1 cellular context compared by ENCODE assay signal in the genomic region with DNA sequence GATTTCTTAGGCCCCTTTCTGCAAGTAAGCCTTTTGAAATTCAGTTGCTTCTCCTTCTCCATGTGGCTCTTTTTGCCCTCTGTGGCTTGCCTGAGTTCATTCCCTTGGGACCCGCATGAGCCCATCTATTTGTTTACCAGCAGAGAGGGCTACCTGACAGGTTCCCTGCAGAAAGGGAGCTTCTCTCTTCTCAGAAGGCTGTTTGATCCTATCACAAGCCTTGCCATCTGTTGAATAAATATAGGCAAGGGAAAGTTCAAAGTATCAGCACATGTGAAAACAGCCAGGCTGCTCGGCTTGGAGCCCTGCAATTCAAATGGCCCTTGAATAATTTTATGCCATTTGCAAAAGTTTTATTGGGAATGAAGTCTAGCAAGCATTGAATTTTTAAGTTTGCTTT.
TF ChIP-seq lines count a peak whose summit lies in the region.

No MANE protein-coding gene starts in this region.

TF ChIP-seq in HepG2, 621 proteins besides CTCF, POLR2A, EP300 and RAD21 (continued from another document):
- TF ChIP-seq MLXIP (CRISPR knock-in tag; IDR thresholded peaks at IDR 0.05; ENCODE audit: borderline replicate concordance) (no peak), NFE2 (CRISPR knock-in tag; IDR thresholded peaks at IDR 0.05) (no peak), POLR2G (IDR thresholded peaks at IDR 0.05; ENCODE audit: low read depth, low read length) (no peak), HNRNPUL1 (IDR thresholded peaks at IDR 0.05; ENCODE audit: low read depth, low read length) (no peak), CHD4 (IDR thresholded peaks at IDR 0.05; ENCODE audit: borderline replicate concordance, low read length) (no peak), PLSCR1 (CRISPR knock-in tag; IDR thresholded peaks at IDR 0.05; ENCODE audit: borderline replicate concordance) (no peak), ZNF343 (CRISPR knock-in tag; IDR thresholded peaks at IDR 0.05) (no peak)
- TF ChIP-seq, protein P1, sequence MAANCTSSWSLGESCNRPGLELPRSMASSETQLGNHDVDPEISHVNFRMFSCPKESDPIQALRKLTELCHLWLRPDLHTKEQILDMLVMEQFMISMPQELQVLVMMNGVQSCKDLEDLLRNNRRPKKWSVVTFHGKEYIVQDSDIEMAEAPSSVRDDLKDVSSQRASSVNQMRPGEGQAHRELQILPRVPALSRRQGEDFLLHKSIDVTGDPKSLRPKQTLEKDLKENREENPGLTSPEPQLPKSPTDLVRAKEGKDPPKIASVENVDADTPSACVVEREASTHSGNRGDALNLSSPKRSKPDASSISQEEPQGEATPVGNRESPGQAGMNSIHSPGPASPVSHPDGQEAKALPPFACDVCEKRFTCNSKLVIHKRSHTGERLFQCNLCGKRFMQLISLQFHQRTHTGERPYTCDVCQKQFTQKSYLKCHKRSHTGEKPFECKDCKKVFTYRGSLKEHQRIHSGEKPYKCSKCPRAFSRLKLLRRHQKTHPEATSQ (CRISPR knock-in tag; IDR thresholded peaks at IDR 0.05; ENCODE audit: borderline replicate concordance) = no peak
- TF ChIP-seq, protein P2, sequence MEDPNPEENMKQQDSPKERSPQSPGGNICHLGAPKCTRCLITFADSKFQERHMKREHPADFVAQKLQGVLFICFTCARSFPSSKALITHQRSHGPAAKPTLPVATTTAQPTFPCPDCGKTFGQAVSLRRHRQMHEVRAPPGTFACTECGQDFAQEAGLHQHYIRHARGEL (CRISPR knock-in tag; IDR thresholded peaks at IDR 0.05) = no peak
